16 cellular contexts compared by ENCODE assay signal in the genomic region with DNA sequence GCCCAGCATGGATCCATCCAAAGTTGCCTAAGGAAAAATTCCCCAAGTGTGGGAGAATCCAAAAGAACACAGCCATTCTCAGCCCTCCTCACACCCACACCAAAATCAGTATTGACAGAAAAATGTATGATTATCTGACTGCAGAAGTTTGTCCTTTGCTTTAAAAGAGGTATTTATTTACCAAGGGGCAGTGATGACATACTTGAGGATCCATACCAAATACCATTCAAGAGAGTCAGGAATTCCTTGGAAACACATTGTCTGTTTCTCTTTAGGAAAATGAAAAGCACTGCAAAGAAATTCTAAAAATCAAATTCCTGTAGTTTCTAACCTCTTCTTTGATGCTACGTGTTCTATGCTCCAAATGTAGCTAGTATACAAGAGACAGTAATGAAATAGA.
DNase-seq lines count a peak whose midpoint lies in the region; ATAC-seq and TF ChIP-seq lines count a peak whose summit lies in the region.
"Had no signal": no experiment of that assay in that cellular context is flagged by ENCODE, and none has a peak within 500 bp of the region (broad histone marks: within the 10 kb centered on the region; RNA-seq: fewer than 3 reads in every experiment).

No MANE protein-coding gene starts in this region.

- DNase-seq in AG08396 (ENCODE audit: low spot score) = peak; percentile 3
- peak; percentile 61 for DNase-seq in IMR-90
- DNase-seq in chondrocyte (ENCODE audit: low spot score) = no peak
- peak; percentile 82 for DNase-seq in mesendoderm
- no peak for DNase-seq in SKM-1 treated with dmso at 0.1 percent for 144 hours (lab: John Stamatoyannopoulos, UW; ENCODE audit: unreplicated experiment)
- no peak for DNase-seq in NCI-H1694 (lab: John Stamatoyannopoulos, UW)
- DNase-seq: activated CD4-positive, CD25-positive, alpha-beta regulatory T cell; activated T-cell treated with anti-CD3 and anti-CD28 coated beads, Interleukin-2, amount 50 U/mL, for 72 hours; BE2C; gastrocnemius medialis; SHP77 had no signal

- H3K4me3 ChIP-seq in IMR-90 (ENCODE audit: insufficient read depth, low read depth, low read length) = no peak overlapping the region
- H3K4me3 ChIP-seq in mesendoderm (ENCODE audit: low read length) = no peak overlapping the region
- H3K4me3 ChIP-seq: suprapubic skin had no signal

- H3K79me1 ChIP-seq in IMR-90 (ENCODE audit: low read depth in 1 of 2, low read length in 2 of 2) = no peaks in the 10 kb centered on the region
- no peaks in the 10 kb centered on the region for H3K79me1 ChIP-seq in mesendoderm (ENCODE audit: low read length)

- no peak overlapping the region for H2AK9ac ChIP-seq in IMR-90 (replicated peaks; ENCODE audit: low read depth, low read length, poor library complexity)

- no peak for TF ChIP-seq POLR2A in IMR-90 (IDR thresholded peaks at IDR 0.05; ENCODE audit: low read depth, low read length)

- H3K36me3 ChIP-seq in IMR-90 (ENCODE audit: control insufficient read depth, insufficient read depth, low read length) (no peaks in the 10 kb centered on the region), mesendoderm (ENCODE audit: control insufficient read depth, insufficient read depth, low read length) (no peaks in the 10 kb centered on the region)
- H3K36me3 ChIP-seq: BE2C, breast epithelium, gastrocnemius medialis, suprapubic skin had no signal

- POLR2A ChIA-PET in IMR-90 (lab: Charles Lee; ENCODE audit: unreplicated experiment) = no interaction called here

- H3K79me2 ChIP-seq in mesendoderm (ENCODE audit: control insufficient read depth, insufficient read depth, low read length) = no peaks in the 10 kb centered on the region

- H4K8ac ChIP-seq in IMR-90 (ENCODE audit: low read depth in 2 of 2, low read length in 2 of 2) (peak overlapping the region in 1 of 2 experiments; percentile 47; a peak in 1 of 4 replicates), mesendoderm (ENCODE audit: low read depth, low read length) (no peak overlapping the region)

- H2AFZ ChIP-seq in IMR-90 (replicated peaks; ENCODE audit: low read length, poor library complexity) = no peak overlapping the region

- H2BK120ac ChIP-seq in IMR-90 (ENCODE audit: low read depth, low read length) (peak overlapping the region; percentile 90), mesendoderm (ENCODE audit: low read depth, low read length) (no peak overlapping the region)

- H3K36me3 Mint-ChIP-seq in chondrocyte (ENCODE audit: low read depth) = no peaks in the 10 kb centered on the region
- H3K36me3 Mint-ChIP-seq: IgD-negative memory B cell had no signal

- no peak for TF ChIP-seq RAD21 in IMR-90 (IDR thresholded peaks at IDR 0.05; ENCODE audit: low read length)

- H3K4me3 Mint-ChIP-seq in chondrocyte (ENCODE audit: unreplicated experiment) = peak overlapping the region; percentile 67
- H3K4me3 Mint-ChIP-seq: IgD-negative memory B cell had no signal

- intact Hi-C loops in IMR-90 (cut with micrococcal nuclease) = no loop called here

- H3K27me3 Mint-ChIP-seq in chondrocyte (ENCODE audit: low read depth) = no peaks in the 10 kb centered on the region
- H3K27me3 Mint-ChIP-seq: IgD-negative memory B cell had no signal

- H2AK5ac ChIP-seq in IMR-90 (ENCODE audit: low read depth, low read length) (no peak overlapping the region), mesendoderm (ENCODE audit: low read length) (no peak overlapping the region)

- WGBS in IMR-90 (ENCODE audit: extremely low coverage in 2 of 2, insufficient read length in 1 of 2), 2 experiments = no CpG with 5 or more reads among the region's 1 CpG
- WGBS in mesendoderm (ENCODE audit: extremely low coverage, insufficient coverage, low lambda C conversion rate) = no CpG with 5 or more reads among the region's 1 CpG

- no peak overlapping the region for H3K18ac ChIP-seq in IMR-90 (ENCODE audit: low read depth, low read length)
- peak overlapping the region; percentile 28 for H3K18ac ChIP-seq in mesendoderm (ENCODE audit: low read length)

- in situ Hi-C loops in IMR-90 (cut with MboI; ENCODE audit: low sequenced_read_pairs) = no loop called here

- no peak overlapping the region for H2BK15ac ChIP-seq in IMR-90 (ENCODE audit: low read depth, low read length)
- peak overlapping the region; percentile 92 for H2BK15ac ChIP-seq in mesendoderm (replicated peaks; ENCODE audit: low read depth)

- dilution Hi-C loops in IMR-90 (cut with HindIII; ENCODE audit: low sequenced_read_pairs, unreplicated experiment) = no loop called here

- H4K91ac ChIP-seq in IMR-90 (ENCODE audit: insufficient read depth, low read depth, low read length) = peak overlapping the region; percentile 49; the same call in 1 of the 2 replicates

- H3K4me2 ChIP-seq in IMR-90 (ENCODE audit: low read depth, low read length) (peak overlapping the region; percentile 83), mesendoderm (ENCODE audit: low read length) (no peak overlapping the region)

- H2BK20ac ChIP-seq in IMR-90 (ENCODE audit: low read depth, low read length) = peak overlapping the region; percentile 91

- H3K9ac ChIP-seq in IMR-90 (ENCODE audit: low read depth, low read length) (no peak overlapping the region), mesendoderm (ENCODE audit: low read length) (no peak overlapping the region)

- TF ChIP-seq CTCF in IMR-90 (conservative IDR thresholded peaks at IDR 0.05; ENCODE audit: low read depth, low read length) (no peak), chondrocyte (IDR thresholded peaks at IDR 0.05) (no peak)

- H3K4me1 Mint-ChIP-seq in chondrocyte (ENCODE audit: low read depth) = peaks cover 35% of the 10 kb centered on the region
- H3K4me1 Mint-ChIP-seq: IgD-negative memory B cell had no signal

- H3K27me3 ChIP-seq in IMR-90 (ENCODE audit: control insufficient read depth, insufficient read depth, low read length) (no peaks in the 10 kb centered on the region), mesendoderm (ENCODE audit: insufficient read depth, low read length, poor library complexity) (no peaks in the 10 kb centered on the region)
- H3K27me3 ChIP-seq: BE2C, breast epithelium, gastrocnemius medialis, suprapubic skin had no signal

- H3K27ac Mint-ChIP-seq in chondrocyte (ENCODE audit: unreplicated experiment) = peak overlapping the region; percentile 95
- H3K27ac Mint-ChIP-seq: activated T-cell treated with anti-CD3 and anti-CD28 coated beads, Interleukin-2, amount 50 U/mL, for 72 hours; IgD-negative memory B cell had no signal

- H3K27ac ChIP-seq in IMR-90 (ENCODE audit: insufficient read depth, low read length) (no peak overlapping the region), mesendoderm (ENCODE audit: low read depth, low read length) (peak overlapping the region; percentile 5)
- H3K27ac ChIP-seq: gastrocnemius medialis, suprapubic skin had no signal

- H4K5ac ChIP-seq in IMR-90 (ENCODE audit: low read depth, low read length) (no peak overlapping the region), mesendoderm (ENCODE audit: low read length) (no peak overlapping the region)

- no peak overlapping the region; the same call in 1 of the 2 replicates for H3K4ac ChIP-seq in IMR-90 (ENCODE audit: low read depth, low read length)
- no peak overlapping the region for H3K4ac ChIP-seq in mesendoderm (ENCODE audit: low read depth, low read length)

- H3K4me1 ChIP-seq in IMR-90 (ENCODE audit: control insufficient read depth, insufficient read depth, low read length) = no peaks in the 10 kb centered on the region; the same call in 1 of the 2 replicates
- H3K4me1 ChIP-seq in mesendoderm (ENCODE audit: control insufficient read depth, low read depth, low read length) = no peaks in the 10 kb centered on the region
- H3K4me1 ChIP-seq: BE2C, breast epithelium, gastrocnemius medialis had no signal

- no peaks in the 10 kb centered on the region for H3K9me1 ChIP-seq in IMR-90 (ENCODE audit: insufficient read depth, low read length)

- no peak overlapping the region for H3K14ac ChIP-seq in IMR-90 (replicated peaks; ENCODE audit: low read depth, low read length)

- CTCF ChIA-PET in IMR-90 (lab: Yijun Ruan, JAX) = interaction anchor here (0.6 to 1.1 kb wide), 2 partner anchors 10 to 1387 kb away, joined by 3 read pairs; no protein-coding TSS in a partner anchor

- H3K9me3 Mint-ChIP-seq in chondrocyte (ENCODE audit: low read depth) = peaks cover 2% of the 10 kb centered on the region

- ATAC-seq in IMR-90 (ENCODE audit: low read depth) (peak; percentile 89), GM21447 (IDR thresholded peaks at IDR 0.05; ENCODE audit: unreplicated experiment) (no peak), HG03108 (IDR thresholded peaks at IDR 0.05; ENCODE audit: unreplicated experiment) (no peak)
- ATAC-seq: gastrocnemius medialis had no signal

- H3K56ac ChIP-seq in IMR-90 (ENCODE audit: extremely low read depth, insufficient read depth, low read length) (no peak overlapping the region), mesendoderm (ENCODE audit: low read length) (no peak overlapping the region)

- H2BK5ac ChIP-seq in IMR-90 (ENCODE audit: low read depth, low read length, poor library complexity, severe bottlenecking) (no peak overlapping the region), mesendoderm (ENCODE audit: low read length) (no peak overlapping the region)

- no peaks in the 10 kb centered on the region for H4K20me1 ChIP-seq in IMR-90 (ENCODE audit: insufficient read depth, low read length)

- H3K23ac ChIP-seq in IMR-90 (ENCODE audit: low read depth, low read length) (peak overlapping the region; percentile 23; the same call in 1 of the 2 replicates), mesendoderm (ENCODE audit: low read length) (no peak overlapping the region)

- H3K9me3 ChIP-seq in IMR-90 (ENCODE audit: control insufficient read depth, insufficient read depth, low read length) = no peaks in the 10 kb centered on the region
- H3K9me3 ChIP-seq: BE2C, breast epithelium, gastrocnemius medialis, suprapubic skin had no signal

- BruUV-seq in IMR-90 (replicated peaks; lab: Mats Ljungman, UMichigan) = no TSS peak

TF ChIP-seq in IMR-90, 13 proteins besides CTCF, POLR2A, EP300 and RAD21:
- no peak for TF ChIP-seq MAZ (IDR thresholded peaks at IDR 0.05; ENCODE audit: borderline replicate concordance, low read depth, low read length)
- TF ChIP-seq CEBPB (IDR thresholded peaks at IDR 0.05; ENCODE audit: low read depth, low read length) = peak; percentile 38; the same call in 1 of the 2 replicates

Comparison
In these comparisons a context has a peak if more than half of its experiments do, and no peak if none do; other contexts are left out.
1. DNase-seq: peak in AG08396 (single experiment), IMR-90 (single experiment) and mesendoderm (single experiment); none in chondrocyte (single experiment), SKM-1 treated with dmso at 0.1 percent for 144 hours (single experiment) and NCI-H1694 (single experiment).